In genomic region chr22:44586337-44586990, GRCh38 we compare ENCODE assay signal across 10 cellular contexts.
DNase-seq lines count a peak whose midpoint lies in the region; ATAC-seq lines count a peak whose summit lies in the region.
"Had no signal": no experiment of that assay in that cellular context is flagged by ENCODE, and none has a peak within 500 bp of the region (broad histone marks: within the 10 kb centered on the region; RNA-seq: fewer than 3 reads in every experiment).

No MANE protein-coding gene starts in this region.

- peaks cover 13% of the 10 kb centered on the region for H3K4me1 Mint-ChIP-seq in activated naive CD8-positive, alpha-beta T cell treated with anti-CD3 and anti-CD28 coated beads, Interleukin-2, amount 10 ng/mL, durations not matched to agents 7 days and 5 days
- peaks cover 6% of the 10 kb centered on the region for H3K4me1 Mint-ChIP-seq in activated naive CD8-positive, alpha-beta T cell treated with anti-CD3 and anti-CD28 coated beads, Interleukin-2, amount 50 U/mL, for 24 hours
- peaks cover 15% of the 10 kb centered on the region for H3K4me1 Mint-ChIP-seq in stimulated activated naive CD8-positive, alpha-beta T cell treated with anti-CD3 and anti-CD28 coated beads, Interleukin-15, amount 100 ng/mL, for 72 hours

- no peaks in the 10 kb centered on the region for H3K36me3 Mint-ChIP-seq in activated naive CD8-positive, alpha-beta T cell treated with anti-CD3 and anti-CD28 coated beads, Interleukin-2, amount 10 ng/mL, durations not matched to agents 7 days and 5 days
- no peaks in the 10 kb centered on the region for H3K36me3 Mint-ChIP-seq in activated naive CD8-positive, alpha-beta T cell treated with anti-CD3 and anti-CD28 coated beads, Interleukin-2, amount 50 U/mL, for 24 hours (ENCODE audit: low read depth)

- POLR2A ChIA-PET in activated naive CD8-positive, alpha-beta T cell treated with anti-CD3 and anti-CD28 coated beads, Interleukin-2, amount 10 ng/mL, durations not matched to agents 7 days and 5 days (lab: Charles Lee), result no interaction called here

- H3K4me3 Mint-ChIP-seq in activated naive CD8-positive, alpha-beta T cell treated with anti-CD3 and anti-CD28 coated beads, Interleukin-2, amount 10 ng/mL, durations not matched to agents 7 days and 5 days, result peak overlapping the region; percentile 47
- H3K4me3 Mint-ChIP-seq in activated naive CD8-positive, alpha-beta T cell treated with anti-CD3 and anti-CD28 coated beads, Interleukin-2, amount 50 U/mL, for 24 hours, result no peak overlapping the region
- peak overlapping the region; percentile 1 to 17 for H3K4me3 Mint-ChIP-seq in stimulated activated naive CD8-positive, alpha-beta T cell treated with anti-CD3 and anti-CD28 coated beads, Interleukin-15, amount 100 ng/mL, for 72 hours

- no peak for ATAC-seq in activated naive CD8-positive, alpha-beta T cell treated with anti-CD3 and anti-CD28 coated beads, Interleukin-2, amount 10 ng/mL, durations not matched to agents 7 days and 5 days (ENCODE audit: low read depth)
- no peak for ATAC-seq in activated naive CD8-positive, alpha-beta T cell treated with anti-CD3 and anti-CD28 coated beads, Interleukin-2, amount 50 U/mL, for 24 hours
- ATAC-seq in esophagus mucosa, result peak; percentile 86
- ATAC-seq in stimulated activated naive CD8-positive, alpha-beta T cell treated with anti-CD3 and anti-CD28 coated beads, Interleukin-15, amount 100 ng/mL, for 72 hours, result no peak
- no peak for ATAC-seq in HG03432 (IDR thresholded peaks at IDR 0.05; ENCODE audit: unreplicated experiment)

- in situ Hi-C loops in HAP-1 (cut with MboI; ENCODE audit: low sequenced_read_pairs), result no loop called here

- no peak overlapping the region for H3K4me3 ChIP-seq in HAP-1
- no peak overlapping the region for H3K4me3 ChIP-seq in SJCRH30
- H3K4me3 ChIP-seq: uterus had no signal

- no peaks in the 10 kb centered on the region for H3K36me3 ChIP-seq in HAP-1 (replicated peaks)
- H3K36me3 ChIP-seq in SJCRH30, result no peaks in the 10 kb centered on the region
- H3K36me3 ChIP-seq: uterus had no signal

- H3K4me1 ChIP-seq in HAP-1, result no peaks in the 10 kb centered on the region
- H3K4me1 ChIP-seq in SJCRH30, result peaks cover 5% of the 10 kb centered on the region; the same call in 1 of the 2 replicates
- H3K4me1 ChIP-seq: uterus had no signal

- H3K27me3 Mint-ChIP-seq in activated naive CD8-positive, alpha-beta T cell treated with anti-CD3 and anti-CD28 coated beads, Interleukin-2, amount 10 ng/mL, durations not matched to agents 7 days and 5 days, result peaks cover 37% of the 10 kb centered on the region
- peaks cover 17% of the 10 kb centered on the region for H3K27me3 Mint-ChIP-seq in activated naive CD8-positive, alpha-beta T cell treated with anti-CD3 and anti-CD28 coated beads, Interleukin-2, amount 50 U/mL, for 24 hours
- peaks cover 55% of the 10 kb centered on the region for H3K27me3 Mint-ChIP-seq in stimulated activated naive CD8-positive, alpha-beta T cell treated with anti-CD3 and anti-CD28 coated beads, Interleukin-15, amount 100 ng/mL, for 72 hours

- no peak overlapping the region for H3K27ac ChIP-seq in SJCRH30
- H3K27ac ChIP-seq: uterus had no signal

- DNase-seq in activated naive CD8-positive, alpha-beta T cell treated with anti-CD3 and anti-CD28 coated beads, Interleukin-2, amount 10 ng/mL, durations not matched to agents 7 days and 5 days, result no peak
- DNase-seq in activated naive CD8-positive, alpha-beta T cell treated with anti-CD3 and anti-CD28 coated beads, Interleukin-2, amount 50 U/mL, for 24 hours, result no peak
- DNase-seq in NCI-H510A (lab: John Stamatoyannopoulos, UW), result peak; percentile 72
- DNase-seq in stimulated activated naive CD8-positive, alpha-beta T cell treated with anti-CD3 and anti-CD28 coated beads, Interleukin-15, amount 100 ng/mL, for 72 hours, result no peak
- DNase-seq in HAP-1 (ENCODE audit: low spot score in 2 of 2), result no peak
- no peak for DNase-seq in SJCRH30
- DNase-seq: GF-D8, uterus had no signal

- H3K9me3 ChIP-seq in HAP-1 (no peaks in the 10 kb centered on the region), SJCRH30 (replicated peaks) (0 out of 2 replicates have a peak, but pooled peaks cover 5% of the 10 kb centered on the region)
- H3K9me3 ChIP-seq: uterus had no signal

- no peaks in the 10 kb centered on the region for H3K9me3 Mint-ChIP-seq in activated naive CD8-positive, alpha-beta T cell treated with anti-CD3 and anti-CD28 coated beads, Interleukin-2, amount 10 ng/mL, durations not matched to agents 7 days and 5 days
- no peaks in the 10 kb centered on the region for H3K9me3 Mint-ChIP-seq in activated naive CD8-positive, alpha-beta T cell treated with anti-CD3 and anti-CD28 coated beads, Interleukin-2, amount 50 U/mL, for 24 hours
- no peaks in the 10 kb centered on the region for H3K9me3 Mint-ChIP-seq in stimulated activated naive CD8-positive, alpha-beta T cell treated with anti-CD3 and anti-CD28 coated beads, Interleukin-15, amount 100 ng/mL, for 72 hours

- no peak overlapping the region for H3K27ac Mint-ChIP-seq in activated naive CD8-positive, alpha-beta T cell treated with anti-CD3 and anti-CD28 coated beads, Interleukin-2, amount 10 ng/mL, durations not matched to agents 7 days and 5 days
- no peak overlapping the region for H3K27ac Mint-ChIP-seq in activated naive CD8-positive, alpha-beta T cell treated with anti-CD3 and anti-CD28 coated beads, Interleukin-2, amount 50 U/mL, for 24 hours
- peak overlapping the region; percentile 76 to 87 for H3K27ac Mint-ChIP-seq in stimulated activated naive CD8-positive, alpha-beta T cell treated with anti-CD3 and anti-CD28 coated beads, Interleukin-15, amount 100 ng/mL, for 72 hours

- peaks cover 18% of the 10 kb centered on the region for H3K27me3 ChIP-seq in HAP-1 (ENCODE audit: low read depth)
- H3K27me3 ChIP-seq in SJCRH30, result no peaks in the 10 kb centered on the region
- H3K27me3 ChIP-seq: uterus had no signal

Comparison
In these comparisons a context has a peak if more than half of its experiments do, and no peak if none do; other contexts are left out.
1. H3K27ac Mint-ChIP-seq: peak in stimulated activated naive CD8-positive, alpha-beta T cell treated with anti-CD3 and anti-CD28 coated beads, Interleukin-15, amount 100 ng/mL, for 72 hours (2 of 2); none in activated naive CD8-positive, alpha-beta T cell treated with anti-CD3 and anti-CD28 coated beads, Interleukin-2, amount 10 ng/mL, durations not matched to agents 7 days and 5 days (single experiment) and activated naive CD8-positive, alpha-beta T cell treated with anti-CD3 and anti-CD28 coated beads, Interleukin-2, amount 50 U/mL, for 24 hours (single experiment).